In the genomic region with DNA sequence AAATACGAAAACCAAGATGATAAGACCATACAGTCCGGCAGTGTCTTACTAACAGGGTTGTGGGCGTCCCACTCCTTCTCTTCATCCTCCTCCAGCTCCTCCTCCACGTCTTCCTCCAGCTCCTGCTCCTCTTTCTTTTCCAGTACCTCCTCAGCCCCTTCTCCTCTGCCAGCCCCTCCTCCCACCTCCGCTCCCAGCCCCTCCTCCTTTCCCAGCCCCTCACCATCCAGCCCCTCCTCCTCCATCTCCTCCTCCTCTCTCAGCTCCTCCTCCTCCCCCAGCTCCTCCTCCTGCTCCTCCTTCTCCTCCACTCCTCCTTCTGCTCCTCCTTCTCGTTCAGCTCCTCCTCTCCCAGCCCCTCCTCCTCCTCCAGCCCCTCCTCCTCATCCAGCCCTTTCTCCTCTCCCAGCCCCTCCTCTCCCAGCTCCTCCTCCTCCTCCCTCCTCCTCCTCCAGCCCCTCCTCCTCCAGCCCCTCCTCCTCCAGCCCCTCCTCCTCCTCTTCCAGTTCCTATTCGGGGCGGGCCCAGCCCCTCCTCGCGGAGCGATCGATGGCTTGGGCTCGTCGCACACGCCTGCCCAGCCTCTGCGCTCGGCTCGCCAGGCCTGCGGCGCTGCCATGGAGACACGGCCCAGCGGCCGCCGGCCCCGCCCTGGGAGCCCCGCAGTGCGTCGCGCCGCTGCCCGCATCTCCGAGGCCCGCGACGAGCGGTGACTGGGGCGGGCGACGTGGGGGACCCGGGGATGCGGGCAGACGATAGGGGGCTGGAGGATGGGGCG, we compare ENCODE assay signal across 1 cellular context.
TF ChIP-seq lines count a peak whose summit lies in the region.

A gene with protein sequence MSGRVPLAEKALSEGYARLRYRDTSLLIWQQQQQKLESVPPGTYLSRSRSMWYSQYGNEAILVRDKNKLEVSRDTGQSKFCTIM (plus strand): TSS at position 654 of the 778 bp plus-strand sequence. CDS start 1,267 bp downstream, outside the sequence.

TF ChIP-seq in K562, 482 proteins besides CTCF, POLR2A, EP300 and RAD21 (continued from another document and continues in another):
- TF ChIP-seq, protein P1, sequence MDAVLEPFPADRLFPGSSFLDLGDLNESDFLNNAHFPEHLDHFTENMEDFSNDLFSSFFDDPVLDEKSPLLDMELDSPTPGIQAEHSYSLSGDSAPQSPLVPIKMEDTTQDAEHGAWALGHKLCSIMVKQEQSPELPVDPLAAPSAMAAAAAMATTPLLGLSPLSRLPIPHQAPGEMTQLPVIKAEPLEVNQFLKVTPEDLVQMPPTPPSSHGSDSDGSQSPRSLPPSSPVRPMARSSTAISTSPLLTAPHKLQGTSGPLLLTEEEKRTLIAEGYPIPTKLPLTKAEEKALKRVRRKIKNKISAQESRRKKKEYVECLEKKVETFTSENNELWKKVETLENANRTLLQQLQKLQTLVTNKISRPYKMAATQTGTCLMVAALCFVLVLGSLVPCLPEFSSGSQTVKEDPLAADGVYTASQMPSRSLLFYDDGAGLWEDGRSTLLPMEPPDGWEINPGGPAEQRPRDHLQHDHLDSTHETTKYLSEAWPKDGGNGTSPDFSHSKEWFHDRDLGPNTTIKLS (IDR thresholded peaks at IDR 0.05; ENCODE audit: borderline replicate concordance, low read depth): no peak
- TF ChIP-seq, protein P2, sequence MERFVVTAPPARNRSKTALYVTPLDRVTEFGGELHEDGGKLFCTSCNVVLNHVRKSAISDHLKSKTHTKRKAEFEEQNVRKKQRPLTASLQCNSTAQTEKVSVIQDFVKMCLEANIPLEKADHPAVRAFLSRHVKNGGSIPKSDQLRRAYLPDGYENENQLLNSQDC (CRISPR knock-in tag; IDR thresholded peaks at IDR 0.05): no peak
- TF ChIP-seq SP1 (CRISPR knock-in tag; IDR thresholded peaks at IDR 0.05): peak; percentile 54; the same call in 1 of the 2 replicates
- 0 out of 2 replicates have a peak, but pooled peaks have one; percentile 20 for TF ChIP-seq SPI1 (IDR thresholded peaks at IDR 0.05; ENCODE audit: borderline replicate concordance, low read depth, low read length)
- no peak for TF ChIP-seq KLF10 (CRISPR knock-in tag; IDR thresholded peaks at IDR 0.05)
- TF ChIP-seq, protein P3, sequence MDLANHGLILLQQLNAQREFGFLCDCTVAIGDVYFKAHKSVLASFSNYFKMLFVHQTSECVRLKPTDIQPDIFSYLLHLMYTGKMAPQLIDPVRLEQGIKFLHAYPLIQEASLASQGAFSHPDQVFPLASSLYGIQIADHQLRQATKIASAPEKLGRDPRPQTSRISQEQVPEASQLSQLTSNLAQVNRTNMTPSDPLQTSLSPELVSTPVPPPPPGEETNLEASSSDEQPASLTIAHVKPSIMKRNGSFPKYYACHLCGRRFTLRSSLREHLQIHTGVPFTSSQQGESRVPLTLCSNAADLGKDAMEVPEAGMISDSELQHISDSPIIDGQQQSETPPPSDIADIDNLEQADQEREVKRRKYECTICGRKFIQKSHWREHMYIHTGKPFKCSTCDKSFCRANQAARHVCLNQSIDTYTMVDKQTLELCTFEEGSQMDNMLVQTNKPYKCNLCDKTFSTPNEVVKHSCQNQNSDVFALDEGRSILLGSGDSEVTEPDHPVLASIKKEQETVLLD (IDR thresholded peaks at IDR 0.05): no peak
- no peak for TF ChIP-seq ZNF76 (CRISPR knock-in tag; IDR thresholded peaks at IDR 0.05; ENCODE audit: borderline replicate concordance)
- TF ChIP-seq YY1 (IDR thresholded peaks at IDR 0.05; ENCODE audit: borderline replicate concordance in 1 of 3, control insufficient read depth in 1 of 3, extremely low read depth in 1 of 3, insufficient read depth in 3 of 3, insufficient read length in 1 of 3, insufficient replicate concordance in 2 of 3, low read depth in 1 of 3, low read length in 2 of 3): peak in 2 of 3 experiments; percentile 46 to 83
- TF ChIP-seq MCM7 (IDR thresholded peaks at IDR 0.05): no peak
- TF ChIP-seq ZNF717 (CRISPR knock-in tag; IDR thresholded peaks at IDR 0.05): no peak
- peak; percentile 63; the same call in 1 of the 2 replicates for TF ChIP-seq CC2D1A (IDR thresholded peaks at IDR 0.05)
- TF ChIP-seq ESRRA (IDR thresholded peaks at IDR 0.05; ENCODE audit: borderline replicate concordance, low read depth): no peak
- TF ChIP-seq SMARCA4 (IDR thresholded peaks at IDR 0.05): 0 out of 2 replicates have a peak, but pooled peaks have one; percentile 19
- TF ChIP-seq ETV5 (CRISPR knock-in tag; IDR thresholded peaks at IDR 0.05; ENCODE audit: low read depth): no peak
- no peak for TF ChIP-seq ZNF316 (IDR thresholded peaks at IDR 0.05)
- 0 out of 2 replicates have a peak, but pooled peaks have one; percentile 38 for TF ChIP-seq ZSCAN32 (CRISPR knock-in tag; IDR thresholded peaks at IDR 0.05)
- TF ChIP-seq CTBP1 (IDR thresholded peaks at IDR 0.05; ENCODE audit: borderline replicate concordance): 0 out of 2 replicates have a peak, but pooled peaks have one; percentile 53
- TF ChIP-seq, protein P4, sequence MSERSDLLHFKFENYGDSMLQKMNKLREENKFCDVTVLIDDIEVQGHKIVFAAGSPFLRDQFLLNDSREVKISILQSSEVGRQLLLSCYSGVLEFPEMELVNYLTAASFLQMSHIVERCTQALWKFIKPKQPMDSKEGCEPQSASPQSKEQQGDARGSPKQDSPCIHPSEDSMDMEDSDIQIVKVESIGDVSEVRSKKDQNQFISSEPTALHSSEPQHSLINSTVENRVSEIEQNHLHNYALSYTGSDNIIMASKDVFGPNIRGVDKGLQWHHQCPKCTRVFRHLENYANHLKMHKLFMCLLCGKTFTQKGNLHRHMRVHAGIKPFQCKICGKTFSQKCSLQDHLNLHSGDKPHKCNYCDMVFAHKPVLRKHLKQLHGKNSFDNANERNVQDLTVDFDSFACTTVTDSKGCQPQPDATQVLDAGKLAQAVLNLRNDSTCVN (CRISPR knock-in tag; IDR thresholded peaks at IDR 0.05): peak; percentile 67; the same call in 1 of the 2 replicates
- TF ChIP-seq, protein P5, sequence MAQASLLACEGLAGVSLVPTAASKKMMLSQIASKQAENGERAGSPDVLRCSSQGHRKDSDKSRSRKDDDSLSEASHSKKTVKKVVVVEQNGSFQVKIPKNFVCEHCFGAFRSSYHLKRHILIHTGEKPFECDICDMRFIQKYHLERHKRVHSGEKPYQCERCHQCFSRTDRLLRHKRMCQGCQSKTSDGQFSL (CRISPR knock-in tag; IDR thresholded peaks at IDR 0.05): peak; percentile 32; the same call in 1 of the 2 replicates
- TF ChIP-seq, protein P5 (tag; IDR thresholded peaks at IDR 0.05): no peak
- TF ChIP-seq PTTG1 (tag; IDR thresholded peaks at IDR 0.05; ENCODE audit: low read depth): no peak
- peak; percentile 77 for TF ChIP-seq DPF2 (IDR thresholded peaks at IDR 0.05)
- TF ChIP-seq, protein P6, sequence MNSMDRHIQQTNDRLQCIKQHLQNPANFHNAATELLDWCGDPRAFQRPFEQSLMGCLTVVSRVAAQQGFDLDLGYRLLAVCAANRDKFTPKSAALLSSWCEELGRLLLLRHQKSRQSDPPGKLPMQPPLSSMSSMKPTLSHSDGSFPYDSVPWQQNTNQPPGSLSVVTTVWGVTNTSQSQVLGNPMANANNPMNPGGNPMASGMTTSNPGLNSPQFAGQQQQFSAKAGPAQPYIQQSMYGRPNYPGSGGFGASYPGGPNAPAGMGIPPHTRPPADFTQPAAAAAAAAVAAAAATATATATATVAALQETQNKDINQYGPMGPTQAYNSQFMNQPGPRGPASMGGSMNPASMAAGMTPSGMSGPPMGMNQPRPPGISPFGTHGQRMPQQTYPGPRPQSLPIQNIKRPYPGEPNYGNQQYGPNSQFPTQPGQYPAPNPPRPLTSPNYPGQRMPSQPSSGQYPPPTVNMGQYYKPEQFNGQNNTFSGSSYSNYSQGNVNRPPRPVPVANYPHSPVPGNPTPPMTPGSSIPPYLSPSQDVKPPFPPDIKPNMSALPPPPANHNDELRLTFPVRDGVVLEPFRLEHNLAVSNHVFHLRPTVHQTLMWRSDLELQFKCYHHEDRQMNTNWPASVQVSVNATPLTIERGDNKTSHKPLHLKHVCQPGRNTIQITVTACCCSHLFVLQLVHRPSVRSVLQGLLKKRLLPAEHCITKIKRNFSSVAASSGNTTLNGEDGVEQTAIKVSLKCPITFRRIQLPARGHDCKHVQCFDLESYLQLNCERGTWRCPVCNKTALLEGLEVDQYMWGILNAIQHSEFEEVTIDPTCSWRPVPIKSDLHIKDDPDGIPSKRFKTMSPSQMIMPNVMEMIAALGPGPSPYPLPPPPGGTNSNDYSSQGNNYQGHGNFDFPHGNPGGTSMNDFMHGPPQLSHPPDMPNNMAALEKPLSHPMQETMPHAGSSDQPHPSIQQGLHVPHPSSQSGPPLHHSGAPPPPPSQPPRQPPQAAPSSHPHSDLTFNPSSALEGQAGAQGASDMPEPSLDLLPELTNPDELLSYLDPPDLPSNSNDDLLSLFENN (IDR thresholded peaks at IDR 0.05; ENCODE audit: low read depth in 2 of 2, low read length in 2 of 2): peak in 1 of 2 experiments; percentile 96; a peak in 2 of 4 replicates
- TF ChIP-seq, protein P7, sequence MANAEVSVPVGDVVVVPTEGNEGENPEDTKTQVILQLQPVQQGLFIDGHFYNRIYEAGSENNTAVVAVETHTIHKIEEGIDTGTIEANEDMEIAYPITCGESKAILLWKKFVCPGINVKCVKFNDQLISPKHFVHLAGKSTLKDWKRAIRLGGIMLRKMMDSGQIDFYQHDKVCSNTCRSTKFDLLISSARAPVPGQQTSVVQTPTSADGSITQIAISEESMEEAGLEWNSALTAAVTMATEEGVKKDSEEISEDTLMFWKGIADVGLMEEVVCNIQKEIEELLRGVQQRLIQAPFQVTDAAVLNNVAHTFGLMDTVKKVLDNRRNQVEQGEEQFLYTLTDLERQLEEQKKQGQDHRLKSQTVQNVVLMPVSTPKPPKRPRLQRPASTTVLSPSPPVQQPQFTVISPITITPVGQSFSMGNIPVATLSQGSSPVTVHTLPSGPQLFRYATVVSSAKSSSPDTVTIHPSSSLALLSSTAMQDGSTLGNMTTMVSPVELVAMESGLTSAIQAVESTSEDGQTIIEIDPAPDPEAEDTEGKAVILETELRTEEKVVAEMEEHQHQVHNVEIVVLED (CRISPR knock-in tag; IDR thresholded peaks at IDR 0.05): peak; percentile 92
- no peak for TF ChIP-seq U2AF2 (optimal IDR thresholded peaks at IDR 0.05; ENCODE audit: low read depth, low read length)
- TF ChIP-seq SIN3A (IDR thresholded peaks at IDR 0.05; ENCODE audit: borderline replicate concordance in 2 of 2, control insufficient read depth in 1 of 2, low read depth in 2 of 2, low read length in 2 of 2): peak; percentile 86 to 94; a peak in 3 of 4 replicates
- peak; percentile 52; the same call in 1 of the 2 replicates for TF ChIP-seq SMARCA5 (IDR thresholded peaks at IDR 0.05)
- TF ChIP-seq, protein P8, sequence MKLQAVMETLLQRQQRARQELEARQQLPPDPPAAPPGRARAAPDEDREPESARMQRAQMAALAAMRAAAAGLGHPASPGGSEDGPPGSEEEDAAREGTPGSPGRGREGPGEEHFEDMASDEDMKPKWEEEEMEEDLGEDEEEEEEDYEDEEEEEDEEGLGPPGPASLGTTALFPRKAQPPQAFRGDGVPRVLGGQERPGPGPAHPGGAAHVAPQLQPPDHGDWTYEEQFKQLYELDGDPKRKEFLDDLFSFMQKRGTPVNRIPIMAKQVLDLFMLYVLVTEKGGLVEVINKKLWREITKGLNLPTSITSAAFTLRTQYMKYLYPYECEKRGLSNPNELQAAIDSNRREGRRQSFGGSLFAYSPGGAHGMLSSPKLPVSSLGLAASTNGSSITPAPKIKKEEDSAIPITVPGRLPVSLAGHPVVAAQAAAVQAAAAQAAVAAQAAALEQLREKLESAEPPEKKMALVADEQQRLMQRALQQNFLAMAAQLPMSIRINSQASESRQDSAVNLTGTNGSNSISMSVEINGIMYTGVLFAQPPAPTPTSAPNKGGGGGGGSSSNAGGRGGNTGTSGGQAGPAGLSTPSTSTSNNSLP (IDR thresholded peaks at IDR 0.05; ENCODE audit: borderline replicate concordance, low read depth, low read length): no peak
- TF ChIP-seq TRIM24 (IDR thresholded peaks at IDR 0.05): no peak
- TF ChIP-seq CHCHD3 (CRISPR knock-in tag; IDR thresholded peaks at IDR 0.05): no peak
- TF ChIP-seq RB1 (IDR thresholded peaks at IDR 0.05; ENCODE audit: low read depth): peak; percentile 67
- peak; percentile 76 for TF ChIP-seq NCOA4 (IDR thresholded peaks at IDR 0.05; ENCODE audit: partially characterized antibody)
- TF ChIP-seq PML (IDR thresholded peaks at IDR 0.05; ENCODE audit: low read length): no peak
- peak; percentile 78; the same call in 1 of the 2 replicates for TF ChIP-seq MTA1 (IDR thresholded peaks at IDR 0.05; ENCODE audit: borderline replicate concordance)
- peak; percentile 36 for TF ChIP-seq SAP30 (IDR thresholded peaks at IDR 0.05; ENCODE audit: borderline replicate concordance, insufficient read depth, low read depth, low read length, poor library complexity, severe bottlenecking)
- TF ChIP-seq ARID1B (IDR thresholded peaks at IDR 0.05): 0 out of 2 replicates have a peak, but pooled peaks have one; percentile 31
